ENCODE assay signal across 8 cellular contexts in the genomic region with DNA sequence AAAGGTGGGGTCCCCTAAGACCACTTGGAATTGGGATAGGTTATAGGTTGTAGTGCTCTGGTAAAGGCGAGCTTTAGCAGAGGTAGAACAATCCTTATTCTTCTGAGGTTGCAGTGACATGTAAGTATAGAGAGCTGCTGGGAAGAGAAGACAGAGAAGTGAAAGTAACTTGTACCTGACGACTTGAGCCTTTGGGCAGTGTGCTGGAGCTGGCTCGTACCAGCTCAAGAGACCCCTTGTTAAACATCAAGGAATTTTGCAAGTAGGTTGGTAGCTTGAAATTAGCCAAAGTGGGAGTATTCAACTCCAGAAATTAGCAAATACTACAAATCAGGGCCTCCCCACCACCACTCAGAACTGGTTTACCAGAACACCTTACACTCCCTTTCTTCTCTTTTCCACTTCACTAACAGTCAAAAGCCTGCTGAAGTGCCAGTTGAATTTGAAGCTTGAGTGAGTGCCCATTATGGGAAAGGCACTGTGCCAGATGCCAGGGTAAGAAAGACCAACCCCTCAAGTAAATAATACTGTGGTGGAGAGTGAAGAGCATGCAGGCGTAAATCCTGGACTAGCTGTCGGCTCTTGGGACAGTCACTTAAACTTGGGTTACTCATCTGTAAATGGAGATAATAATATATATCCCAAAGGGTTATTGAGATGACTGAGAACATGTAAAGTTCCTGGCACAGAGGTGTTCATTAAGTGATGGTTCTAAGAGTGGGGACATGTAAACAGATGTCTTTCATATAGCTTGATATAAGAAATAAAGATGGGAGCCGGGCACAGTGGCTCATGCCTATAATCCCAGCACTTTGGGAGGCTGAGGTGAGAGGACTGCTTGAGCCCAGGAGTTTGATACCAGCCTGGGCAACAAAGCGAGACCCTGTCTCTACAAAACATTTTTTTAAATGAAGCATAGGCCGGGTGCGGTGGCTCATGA. TPM values are rescaled to one million over a fixed set of nuclear protein-coding genes. Genes with fewer than 3 reads are reported as not detected.
DNase-seq lines count a peak whose midpoint lies in the region; ATAC-seq lines count a peak whose summit lies in the region.

No MANE protein-coding gene starts in this region.

- DNase-seq in activated CD8-positive, alpha-beta memory T cell treated with anti-CD3 and anti-CD28 coated beads, Interleukin-2, amount 10 ng/mL, durations not matched to agents 7 days and 5 days = no peak
- DNase-seq in activated CD8-positive, alpha-beta memory T cell treated with anti-CD3 and anti-CD28 coated beads, Interleukin-2, amount 50 U/mL, for 4 hours = no peak
- DNase-seq in NOMO-1 treated with DMSO at 0.1 percent for 48 hours (lab: John Stamatoyannopoulos, UW; ENCODE audit: unreplicated experiment) = peak; percentile 63
- DNase-seq in germinal center (ENCODE audit: low spot score) = peak; percentile 44
- no peak for DNase-seq in DMS114 treated with DMSO at 0.1 percent for 48 hours (lab: John Stamatoyannopoulos, UW; ENCODE audit: unreplicated experiment)
- no peak for DNase-seq in Kasumi-1 (lab: John Stamatoyannopoulos, UW)
- no peak for DNase-seq in middle frontal gyrus (ENCODE audit: extremely low spot score, low spot score)

- peak overlapping the region; percentile 51 for H3K4me3 Mint-ChIP-seq in activated CD8-positive, alpha-beta memory T cell treated with anti-CD3 and anti-CD28 coated beads, Interleukin-2, amount 10 ng/mL, durations not matched to agents 7 days and 5 days

- H3K9me3 Mint-ChIP-seq in activated CD8-positive, alpha-beta memory T cell treated with anti-CD3 and anti-CD28 coated beads, Interleukin-2, amount 10 ng/mL, durations not matched to agents 7 days and 5 days (ENCODE audit: low read depth) = no peaks in the 10 kb centered on the region

- peaks cover 9% of the 10 kb centered on the region for H3K4me1 Mint-ChIP-seq in activated CD8-positive, alpha-beta memory T cell treated with anti-CD3 and anti-CD28 coated beads, Interleukin-2, amount 10 ng/mL, durations not matched to agents 7 days and 5 days

- CTCF ChIA-PET in activated CD8-positive, alpha-beta memory T cell treated with anti-CD3 and anti-CD28 coated beads, Interleukin-2, amount 10 ng/mL, durations not matched to agents 7 days and 5 days (lab: Charles Lee) = interaction anchor here (0.9 to 2.8 kb wide), 5 partner anchors 10 to 61 kb away, joined by 3 to 11 read pairs (median 3); a partner anchor contains a TSS

- peak; percentile 73 for ATAC-seq in activated CD8-positive, alpha-beta memory T cell treated with anti-CD3 and anti-CD28 coated beads, Interleukin-2, amount 10 ng/mL, durations not matched to agents 7 days and 5 days
- peak; percentile 78 for ATAC-seq in HG03280 (IDR thresholded peaks at IDR 0.05; ENCODE audit: unreplicated experiment)

- H3K27ac Mint-ChIP-seq in activated CD8-positive, alpha-beta memory T cell treated with anti-CD3 and anti-CD28 coated beads, Interleukin-2, amount 10 ng/mL, durations not matched to agents 7 days and 5 days = peak overlapping the region; percentile 45

- H3K27me3 Mint-ChIP-seq in activated CD8-positive, alpha-beta memory T cell treated with anti-CD3 and anti-CD28 coated beads, Interleukin-2, amount 10 ng/mL, durations not matched to agents 7 days and 5 days = peaks cover 9% of the 10 kb centered on the region

- H3K36me3 Mint-ChIP-seq in activated CD8-positive, alpha-beta memory T cell treated with anti-CD3 and anti-CD28 coated beads, Interleukin-2, amount 10 ng/mL, durations not matched to agents 7 days and 5 days = peaks cover 3% of the 10 kb centered on the region

RNA-seq across cellular contexts. Expression of a gene that starts 27.1 kb away (rescaled TPM):
- 1 to 10 TPM; 6.9 to 7.1 TPM for total RNA-seq in activated CD8-positive, alpha-beta memory T cell treated with anti-CD3 and anti-CD28 coated beads, Interleukin-2, amount 10 ng/mL, durations not matched to agents 7 days and 5 days

Comparison
In these comparisons a context has a peak if more than half of its experiments do, and no peak if none do; other contexts are left out.
1. DNase-seq: peak in NOMO-1 treated with DMSO at 0.1 percent for 48 hours (single experiment) and germinal center (single experiment); none in activated CD8-positive, alpha-beta memory T cell treated with anti-CD3 and anti-CD28 coated beads, Interleukin-2, amount 10 ng/mL, durations not matched to agents 7 days and 5 days (single experiment), activated CD8-positive, alpha-beta memory T cell treated with anti-CD3 and anti-CD28 coated beads, Interleukin-2, amount 50 U/mL, for 4 hours (single experiment), DMS114 treated with DMSO at 0.1 percent for 48 hours (single experiment), Kasumi-1 (0 of 2) and middle frontal gyrus (single experiment).